Comparison of ENCODE assay signal across 8 cellular contexts in genomic region chr18:77133051-77133919, GRCh38. TPM values are rescaled to one million over a fixed set of nuclear protein-coding genes. Genes with fewer than 3 reads are reported as not detected.
DNase-seq lines count a peak whose midpoint lies in the region; ATAC-seq and TF ChIP-seq lines count a peak whose summit lies in the region.

No MANE protein-coding gene starts in this region.

- H3K9me3 ChIP-seq in iPS-15b (ENCODE audit: control insufficient read depth, insufficient read depth, low read length), result no peaks in the 10 kb centered on the region

- peak overlapping the region; percentile 47 for H3K9ac ChIP-seq in iPS-15b (ENCODE audit: low read depth, low read length)

- intact Hi-C loops in activated naive CD4-positive, alpha-beta T cell treated with anti-CD3 and anti-CD28 coated beads for 36 hours (cut with micrococcal nuclease), result loop anchor here (2.0 to 5.0 kb wide), 2 partner anchors 76 to 311 kb away; partner anchors contain the start of gene ZNF236
- intact Hi-C loops in activated T-helper 2 cell treated with anti-CD3 and anti-CD28 coated beads, Interferon-gamma antibody, Interleukin-2, Interleukin-4, amounts not matched to agents 10 μg/mL and 5 μg/mL and 100 μg/mL, durations not matched to agents 14 hours and 24 hours and 36 hours (cut with micrococcal nuclease), result loop anchor here (2.0 to 10.0 kb wide), 2 partner anchors 14 to 308 kb away; partner anchors contain the start of gene ZNF236

- peaks cover 17% of the 10 kb centered on the region for H3K36me3 Mint-ChIP-seq in activated naive CD4-positive, alpha-beta T cell treated with anti-CD3 and anti-CD28 coated beads for 36 hours (ENCODE audit: low read depth)
- H3K36me3 Mint-ChIP-seq in activated T-helper 2 cell treated with anti-CD3 and anti-CD28 coated beads, Interferon-gamma antibody, Interleukin-2, Interleukin-4, amounts not matched to agents 10 μg/mL and 5 μg/mL and 100 μg/mL, durations not matched to agents 14 hours and 24 hours and 36 hours (ENCODE audit: low read depth), result peaks cover 27% of the 10 kb centered on the region

- ATAC-seq in SK-N-SH treated with all-trans-retinoic acid at 6 μM for 48 hours, result no peak

- no peaks in the 10 kb centered on the region for H3K9me3 Mint-ChIP-seq in activated naive CD4-positive, alpha-beta T cell treated with anti-CD3 and anti-CD28 coated beads for 36 hours
- no peaks in the 10 kb centered on the region for H3K9me3 Mint-ChIP-seq in activated T-helper 2 cell treated with anti-CD3 and anti-CD28 coated beads, Interferon-gamma antibody, Interleukin-2, Interleukin-4, amounts not matched to agents 10 μg/mL and 5 μg/mL and 100 μg/mL, durations not matched to agents 14 hours and 24 hours and 36 hours

- H3K4me3 ChIP-seq in iPS-15b (ENCODE audit: low read depth, low read length) (peak overlapping the region; percentile 62), skin epidermis (peak overlapping the region; percentile 59 to 92 (median 80))

- H3K4me1 Mint-ChIP-seq in activated naive CD4-positive, alpha-beta T cell treated with anti-CD3 and anti-CD28 coated beads for 36 hours (ENCODE audit: low read depth), result peaks cover 46% of the 10 kb centered on the region
- H3K4me1 Mint-ChIP-seq in activated T-helper 2 cell treated with anti-CD3 and anti-CD28 coated beads, Interferon-gamma antibody, Interleukin-2, Interleukin-4, amounts not matched to agents 10 μg/mL and 5 μg/mL and 100 μg/mL, durations not matched to agents 14 hours and 24 hours and 36 hours (ENCODE audit: low read depth), result peaks cover 50% of the 10 kb centered on the region

- CTCF ChIA-PET in activated naive CD4-positive, alpha-beta T cell treated with anti-CD3 and anti-CD28 coated beads for 36 hours (lab: Charles Lee), result interaction anchor here (0.8 to 2.5 kb wide), 4 partner anchors 13 to 133 kb away, joined by 3 to 13 read pairs (median 6); no protein-coding TSS in a partner anchor

- peak overlapping the region; percentile 81 to 99 (median 95) for H3K27ac ChIP-seq in skin epidermis

- DNase-seq in activated naive CD4-positive, alpha-beta T cell treated with anti-CD3 and anti-CD28 coated beads for 36 hours, result no peak
- no peak for DNase-seq in activated naive CD4-positive, alpha-beta T cell treated with anti-CD3 and anti-CD28 coated beads, Interleukin-2, amount 50 U/mL, for 16 hours
- no peak for DNase-seq in activated T-helper 2 cell treated with anti-CD3 and anti-CD28 coated beads, Interferon-gamma antibody, Interleukin-2, Interleukin-4, amounts not matched to agents 10 μg/mL and 5 μg/mL and 100 μg/mL, durations not matched to agents 14 hours and 24 hours and 36 hours (ENCODE audit: low spot score)
- DNase-seq in A172 (ENCODE audit: low spot score), result no peak
- no peak for DNase-seq in kidney glomerular epithelial cell (lab: John Stamatoyannopoulos, UW)

- H3K27ac Mint-ChIP-seq in activated naive CD4-positive, alpha-beta T cell treated with anti-CD3 and anti-CD28 coated beads for 36 hours, result peak overlapping the region; percentile 36
- peak overlapping the region; percentile 80 for H3K27ac Mint-ChIP-seq in activated T-helper 2 cell treated with anti-CD3 and anti-CD28 coated beads, Interferon-gamma antibody, Interleukin-2, Interleukin-4, amounts not matched to agents 10 μg/mL and 5 μg/mL and 100 μg/mL, durations not matched to agents 14 hours and 24 hours and 36 hours

- H3K27me3 ChIP-seq in iPS-15b (ENCODE audit: control insufficient read depth, insufficient read depth, low read length), result peaks cover 30% of the 10 kb centered on the region

- no peaks in the 10 kb centered on the region for H3K4me1 ChIP-seq in iPS-15b (ENCODE audit: control insufficient read depth, insufficient read depth, low read length)

- no peaks in the 10 kb centered on the region for H3K36me3 ChIP-seq in iPS-15b (ENCODE audit: control insufficient read depth, insufficient read depth, low read length)

- no peaks in the 10 kb centered on the region for H3K27me3 Mint-ChIP-seq in activated naive CD4-positive, alpha-beta T cell treated with anti-CD3 and anti-CD28 coated beads for 36 hours (ENCODE audit: low read depth)
- no peaks in the 10 kb centered on the region for H3K27me3 Mint-ChIP-seq in activated T-helper 2 cell treated with anti-CD3 and anti-CD28 coated beads, Interferon-gamma antibody, Interleukin-2, Interleukin-4, amounts not matched to agents 10 μg/mL and 5 μg/mL and 100 μg/mL, durations not matched to agents 14 hours and 24 hours and 36 hours (ENCODE audit: low read depth)

- H3K4me3 Mint-ChIP-seq in activated naive CD4-positive, alpha-beta T cell treated with anti-CD3 and anti-CD28 coated beads for 36 hours, result peak overlapping the region; percentile 54
- H3K4me3 Mint-ChIP-seq in activated T-helper 2 cell treated with anti-CD3 and anti-CD28 coated beads, Interferon-gamma antibody, Interleukin-2, Interleukin-4, amounts not matched to agents 10 μg/mL and 5 μg/mL and 100 μg/mL, durations not matched to agents 14 hours and 24 hours and 36 hours (ENCODE audit: low read depth), result peak overlapping the region; percentile 72

TF ChIP-seq in SK-N-SH treated with all-trans-retinoic acid at 6 μM for 48 hours, 23 proteins besides CTCF, POLR2A, EP300 and RAD21:
- TF ChIP-seq SNAI2 (CRISPR knock-in tag; IDR thresholded peaks at IDR 0.05), result no peak
- TF ChIP-seq ESRRG (CRISPR knock-in tag; IDR thresholded peaks at IDR 0.05), result no peak
- TF ChIP-seq ZNF70 (CRISPR knock-in tag; IDR thresholded peaks at IDR 0.05), result no peak
- TF ChIP-seq CREB5 (CRISPR knock-in tag; IDR thresholded peaks at IDR 0.05; ENCODE audit: low read depth), result no peak
- no peak for TF ChIP-seq OSR1 (CRISPR knock-in tag; IDR thresholded peaks at IDR 0.05)
- no peak for TF ChIP-seq BACH2 (CRISPR knock-in tag; IDR thresholded peaks at IDR 0.05; ENCODE audit: borderline replicate concordance)
- no peak for TF ChIP-seq RARB (CRISPR knock-in tag; IDR thresholded peaks at IDR 0.05)
- TF ChIP-seq CSRNP3 (CRISPR knock-in tag; IDR thresholded peaks at IDR 0.05), result no peak
- no peak for TF ChIP-seq ZNF565 (CRISPR knock-in tag; conservative IDR thresholded peaks at IDR 0.05; ENCODE audit: low read depth)
- no peak for TF ChIP-seq PPARA (CRISPR knock-in tag; IDR thresholded peaks at IDR 0.05; ENCODE audit: borderline replicate concordance)
- no peak for TF ChIP-seq PATZ1 (CRISPR knock-in tag; IDR thresholded peaks at IDR 0.05; ENCODE audit: borderline replicate concordance)
- TF ChIP-seq ZC3H10 (CRISPR knock-in tag; IDR thresholded peaks at IDR 0.05), result no peak
- no peak for TF ChIP-seq TCF4 (CRISPR knock-in tag; IDR thresholded peaks at IDR 0.05; ENCODE audit: borderline replicate concordance)

RNA-seq across cellular contexts. Expression of gene MBP, which starts 0.7 kb away (rescaled TPM):
- 10 to 100 TPM; 35.9 to 36.6 TPM for total RNA-seq in activated naive CD4-positive, alpha-beta T cell treated with anti-CD3 and anti-CD28 coated beads for 36 hours
- 53.7 and 54.3 TPM in 2 replicates for total RNA-seq in activated T-helper 2 cell treated with anti-CD3 and anti-CD28 coated beads, Interferon-gamma antibody, Interleukin-2, Interleukin-4, amounts not matched to agents 10 μg/mL and 5 μg/mL and 100 μg/mL, durations not matched to agents 14 hours and 24 hours and 36 hours
- not detected in 2 replicates for total RNA-seq in A172 (2014; rRNA removed; shearing (Covaris generic))

Comparison
In these comparisons a context has a peak if more than half of its experiments do, and no peak if none do; other contexts are left out.
1. RNA of gene MBP, which starts 0.7 kb away (total RNA-seq): 53.7 to 54.3 TPM in activated T-helper 2 cell treated with anti-CD3 and anti-CD28 coated beads, Interferon-gamma antibody, Interleukin-2, Interleukin-4, amounts not matched to agents 10 μg/mL and 5 μg/mL and 100 μg/mL, durations not matched to agents 14 hours and 24 hours and 36 hours and 35.9 to 36.6 TPM in activated naive CD4-positive, alpha-beta T cell treated with anti-CD3 and anti-CD28 coated beads for 36 hours; not detected in A172; every median in the first group is over 10 times any median in the second.